Comparison of ENCODE assay signal across 29 cellular contexts in the genomic region with DNA sequence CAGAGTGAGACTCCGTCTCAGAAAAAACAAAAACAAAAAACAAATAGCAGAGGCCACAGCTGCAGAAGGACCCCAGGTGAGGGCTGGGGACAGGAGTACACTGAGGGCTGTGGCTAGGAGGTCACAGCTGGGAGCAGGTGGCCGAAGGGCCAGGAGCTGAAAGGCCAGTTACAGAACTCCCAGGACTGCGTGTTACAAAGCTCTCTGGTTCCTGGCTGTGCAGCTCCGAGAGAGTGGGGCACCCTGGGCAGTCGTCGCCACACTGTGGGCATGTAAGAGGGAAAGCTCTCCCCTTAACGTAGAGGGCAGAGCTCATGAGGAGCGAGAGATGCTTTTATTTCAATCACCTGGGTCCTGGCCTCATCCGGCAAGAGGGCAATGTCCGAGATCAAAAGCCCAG. TPM values are rescaled to one million over a fixed set of nuclear protein-coding genes. Genes with fewer than 3 reads are reported as not detected.
"Had no signal": no experiment of that assay in that cellular context is flagged by ENCODE, and none has a peak within 500 bp of the region (broad histone marks: within the 10 kb centered on the region; RNA-seq: fewer than 3 reads in every experiment).

No MANE protein-coding gene starts in this region.

- H3K9me3 Mint-ChIP-seq: stimulated activated effector memory CD8-positive, alpha-beta T cell treated with anti-CD3 and anti-CD28 coated beads, Interleukin-12 subunit alpha, Interleukin-12 subunit beta, amount 100 ng/mL, for 72 hours; stimulated activated memory B cell treated with anti-CD40 and anti-IgM and Interleukin-4, amounts not matched to agents 10 μg/mL and 1 μg/mL and 100 μg/mL, for 72 hours; stimulated activated naive CD8-positive, alpha-beta T cell treated with anti-CD3 and anti-CD28 coated beads, Interleukin-15, Interleukin-2, amounts not matched to agents 100 ng/mL and 50 ng/mL, for 24 hours; type B pancreatic cell had no signal

- H3K27ac ChIP-seq: stomach, suprapubic skin, testis, thoracic aorta, thyroid gland, tibial artery, tibial nerve, transverse colon, upper lobe of left lung, uterus, vagina had no signal

- ATAC-seq: stimulated activated effector memory CD8-positive, alpha-beta T cell treated with anti-CD3 and anti-CD28 coated beads, Interleukin-12 subunit alpha, Interleukin-12 subunit beta, amount 100 ng/mL, for 72 hours; stimulated activated memory B cell treated with anti-CD40 and anti-IgM and Interleukin-4, amounts not matched to agents 10 μg/mL and 1 μg/mL and 100 μg/mL, for 72 hours; stimulated activated naive B cell treated with anti-CD40 and anti-IgM and Interleukin-4, amounts not matched to agents 10 μg/mL and 1 μg/mL and 100 μg/mL, for 72 hours; stimulated activated naive CD8-positive, alpha-beta T cell treated with anti-CD3 and anti-CD28 coated beads, Interleukin-15, amount 100 ng/mL, for 72 hours; stimulated activated naive CD8-positive, alpha-beta T cell treated with anti-CD3 and anti-CD28 coated beads, Interleukin-15, Interleukin-2, amounts not matched to agents 100 U/mL and 50 U/mL, for 24 hours had no signal

- H3K9me3 ChIP-seq: stomach, suprapubic skin, testis, thoracic aorta, thyroid gland, tibial artery, transverse colon, upper lobe of left lung, uterus, vagina had no signal

- H3K36me3 Mint-ChIP-seq: stimulated activated effector memory CD8-positive, alpha-beta T cell treated with anti-CD3 and anti-CD28 coated beads, Interleukin-12 subunit alpha, Interleukin-12 subunit beta, amount 100 ng/mL, for 72 hours; stimulated activated memory B cell treated with anti-CD40 and anti-IgM and Interleukin-4, amounts not matched to agents 10 μg/mL and 1 μg/mL and 100 μg/mL, for 72 hours; stimulated activated naive B cell treated with anti-CD40 and anti-IgM and Interleukin-4, amounts not matched to agents 10 μg/mL and 1 μg/mL and 100 μg/mL, for 72 hours; type B pancreatic cell had no signal

- H3K27ac Mint-ChIP-seq: stimulated activated effector memory CD8-positive, alpha-beta T cell treated with anti-CD3 and anti-CD28 coated beads, Interleukin-12 subunit alpha, Interleukin-12 subunit beta, amount 100 ng/mL, for 72 hours; stimulated activated memory B cell treated with anti-CD40 and anti-IgM and Interleukin-4, amounts not matched to agents 10 μg/mL and 1 μg/mL and 100 μg/mL, for 72 hours; stimulated activated naive B cell treated with anti-CD40 and anti-IgM and Interleukin-4, amounts not matched to agents 10 μg/mL and 1 μg/mL and 100 μg/mL, for 72 hours; stimulated activated naive CD8-positive, alpha-beta T cell treated with anti-CD3 and anti-CD28 coated beads, Interleukin-15, amount 100 ng/mL, for 72 hours; stimulated activated naive CD8-positive, alpha-beta T cell treated with anti-CD3 and anti-CD28 coated beads, Interleukin-15, Interleukin-2, amounts not matched to agents 100 ng/mL and 50 ng/mL, for 24 hours; type B pancreatic cell had no signal

- DNase-seq: stimulated activated CD4-positive, alpha-beta T cell treated with anti-CD3 and anti-CD28 coated beads, Interleukin-2, amount 100 ng/mL, for 48 hours; stimulated activated CD4-positive, alpha-beta T cell treated with anti-CD3 and anti-CD28 coated beads, Interleukin-4, amount 100 ng/mL, for 1 hour; stimulated activated CD4-positive, alpha-beta T cell treated with anti-CD3 and anti-CD28 coated beads, Interleukin-4, amount 100 ng/mL, for 24 hours; stimulated activated CD4-positive, alpha-beta T cell treated with anti-CD3 and anti-CD28 coated beads, Interleukin-4, amount 100 ng/mL, for 4 hours; stimulated activated CD8-positive, alpha-beta memory T cell treated with anti-CD3 and anti-CD28 coated beads, Interleukin-4, amount 100 ng/mL, for 48 hours; stimulated activated naive B cell treated with anti-CD40 and anti-IgM and Interleukin-4, amounts not matched to agents 10 μg/mL and 1 μg/mL and 100 μg/mL, for 72 hours; stimulated activated naive CD4-positive, alpha-beta T cell; stimulated activated naive CD4-positive, alpha-beta T cell treated with Interleukin-2 at 50 U/mL for 16 hours; stimulated activated naive CD8-positive, alpha-beta T cell treated with anti-CD3 and anti-CD28 coated beads, Interleukin-15, amount 100 ng/mL, for 72 hours; stimulated activated naive CD8-positive, alpha-beta T cell treated with anti-CD3 and anti-CD28 coated beads, Interleukin-15, Interleukin-2, amounts not matched to agents 100 U/mL and 50 U/mL, for 24 hours; stomach; substantia nigra; testis; thyroid gland; tibial artery; transverse colon; trophoblast cell; upper lobe of left lung; uterus had no signal

- H3K4me1 ChIP-seq: testis, thyroid gland, transverse colon, uterus had no signal

- H3K4me3 Mint-ChIP-seq: stimulated activated effector memory CD8-positive, alpha-beta T cell treated with anti-CD3 and anti-CD28 coated beads, Interleukin-12 subunit alpha, Interleukin-12 subunit beta, amount 100 ng/mL, for 72 hours; stimulated activated memory B cell treated with anti-CD40 and anti-IgM and Interleukin-4, amounts not matched to agents 10 μg/mL and 1 μg/mL and 100 μg/mL, for 72 hours; stimulated activated naive B cell treated with anti-CD40 and anti-IgM and Interleukin-4, amounts not matched to agents 10 μg/mL and 1 μg/mL and 100 μg/mL, for 72 hours; stimulated activated naive CD8-positive, alpha-beta T cell treated with anti-CD3 and anti-CD28 coated beads, Interleukin-15, amount 100 ng/mL, for 72 hours; stimulated activated naive CD8-positive, alpha-beta T cell treated with anti-CD3 and anti-CD28 coated beads, Interleukin-15, Interleukin-2, amounts not matched to agents 100 ng/mL and 50 ng/mL, for 24 hours; type B pancreatic cell had no signal

- H3K4me3 ChIP-seq: stomach, suprapubic skin, testis, thoracic aorta, thyroid gland, tibial artery, tibial nerve, transverse colon, upper lobe of left lung, uterus, vagina had no signal

- H3K27me3 ChIP-seq: testis, thyroid gland, upper lobe of left lung, vagina had no signal

- H3K36me3 ChIP-seq: stomach, suprapubic skin, thoracic aorta, thyroid gland, tibial artery, tibial nerve, transverse colon, upper lobe of left lung, uterus, vagina had no signal

RNA-seq across cellular contexts. Expression of a gene that starts 33.8 kb away (rescaled TPM):
- total RNA-seq: stomach, subcutaneous adipose tissue, suprapubic skin, temporal lobe, thoracic aorta, thyroid gland, tibial nerve, vagina had no signal
